In genomic region chr11:12857572-12857971, GRCh38 we compare ENCODE assay signal across 22 cellular contexts.
DNase-seq lines count a peak whose midpoint lies in the region; ATAC-seq, FAIRE-seq and TF ChIP-seq lines count a peak whose summit lies in the region.
"Had no signal": no experiment of that assay in that cellular context is flagged by ENCODE, and none has a peak within 500 bp of the region (broad histone marks: within the 10 kb centered on the region; RNA-seq: fewer than 3 reads in every experiment).

No MANE protein-coding gene starts in this region.

- H3K4me3 ChIP-seq in K562 = no peak overlapping the region
- H3K4me3 ChIP-seq in mesendoderm (ENCODE audit: low read length) = no peak overlapping the region
- no peak overlapping the region for H3K4me3 ChIP-seq in smooth muscle cell
- H3K4me3 ChIP-seq in ascending aorta = no peak overlapping the region
- H3K4me3 ChIP-seq: A549 had no signal

- in situ Hi-C loops in K562 (cut with MboI) = no loop called here

- no peaks in the 10 kb centered on the region for H3K27me3 ChIP-seq in K562 (ENCODE audit: control insufficient read depth in 2 of 2, insufficient read depth in 2 of 2, low read length in 2 of 2)
- H3K27me3 ChIP-seq in mesendoderm (ENCODE audit: insufficient read depth, low read length, poor library complexity) = no peaks in the 10 kb centered on the region
- no peaks in the 10 kb centered on the region for H3K27me3 ChIP-seq in smooth muscle cell (ENCODE audit: low read depth)
- H3K27me3 ChIP-seq in ascending aorta = no peaks in the 10 kb centered on the region

- intact Hi-C loops in K562 (cut with micrococcal nuclease) (no loop called here), ascending aorta (cut with DNase I) (no loop called here)

- H3K79me2 ChIP-seq in K562 (ENCODE audit: control insufficient read depth, insufficient read depth, low read length) = peaks cover 33% of the 10 kb centered on the region
- peaks cover 48% of the 10 kb centered on the region for H3K79me2 ChIP-seq in mesendoderm (ENCODE audit: control insufficient read depth, insufficient read depth, low read length)
- peaks cover 94% of the 10 kb centered on the region for H3K79me2 ChIP-seq in smooth muscle cell (ENCODE audit: low read depth)

- no peak overlapping the region for H3K23ac ChIP-seq in mesendoderm (ENCODE audit: low read length)

- H3K79me1 ChIP-seq in mesendoderm (ENCODE audit: low read length) = peaks cover 39% of the 10 kb centered on the region

- H3K9ac ChIP-seq in K562 (ENCODE audit: insufficient read depth in 1 of 2, low read depth in 2 of 2, low read length in 2 of 2) = no peak overlapping the region
- H3K9ac ChIP-seq in mesendoderm (ENCODE audit: low read length) = no peak overlapping the region
- no peak overlapping the region for H3K9ac ChIP-seq in smooth muscle cell (ENCODE audit: low read depth)
- H3K9ac ChIP-seq: KMS-11 had no signal

- CTCF ChIA-PET in K562 (lab: Yijun Ruan, JAX; ENCODE audit: low intra/inter-chr PET ratio) = no interaction called here

- H4K5ac ChIP-seq in mesendoderm (ENCODE audit: low read length) = no peak overlapping the region

- TF ChIP-seq RAD21 in K562 (CRISPR knock-in tag; conservative IDR thresholded peaks at IDR 0.05 in 1 of 2, IDR thresholded peaks at IDR 0.05 in 1 of 2) = no peak

- H3K4me1 ChIP-seq in K562 (replicated peaks in 1 of 2; ENCODE audit: control insufficient read depth in 2 of 2, insufficient read depth in 2 of 2, low read length in 2 of 2) (peaks cover 40 to 64% of the 10 kb centered on the region in 2 experiments), mesendoderm (ENCODE audit: control insufficient read depth, low read depth, low read length) (peaks cover 7% of the 10 kb centered on the region), smooth muscle cell (ENCODE audit: low read depth) (peaks cover 37% of the 10 kb centered on the region), ascending aorta (peaks cover 0 to 10% of the 10 kb centered on the region in 2 donors)

- no peak overlapping the region for H3K4ac ChIP-seq in mesendoderm (ENCODE audit: low read depth, low read length)

- H2AFZ ChIP-seq in K562 (ENCODE audit: low read depth, low read length) = no peak overlapping the region
- H2AFZ ChIP-seq in smooth muscle cell (ENCODE audit: low read depth) = no peak overlapping the region

- no peak for ATAC-seq in K562
- ATAC-seq in HG02870 (IDR thresholded peaks at IDR 0.05; ENCODE audit: unreplicated experiment) = no peak
- ATAC-seq: A549, PC-3 had no signal

- peak; percentile 44 for DNase-seq in NCI-H226
- DNase-seq in K562 (ENCODE audit: extremely low read depth in 1 of 4, low spot score in 3 of 4) = peak in 1 of 4 experiments; percentile 29
- DNase-seq in mesendoderm = peak; percentile 68
- no peak for DNase-seq in smooth muscle cell (lab: John Stamatoyannopoulos, UW; ENCODE audit: unreplicated experiment)
- DNase-seq in ascending aorta (ENCODE audit: low spot score in 2 of 2) = no peak
- no peak for DNase-seq in dermis blood vessel endothelial cell
- DNase-seq: C1 segment of cervical spinal cord; Caco-2; CD4-positive, alpha-beta memory T cell; NCI-H1048; NCI-H1417 treated with DMSO at 0.1 percent for 48 hours; NCI-H187 treated with DMSO at 0.1 percent for 48 hours; NCI-H2107; NCI-H446; NCI-H524 treated with DMSO at 0.1 percent for 48 hours; NCI-H82; NK-92 treated with Interleukin-12 subunit alpha and Interleukin-12 subunit beta, amount 100 ng/mL, for 24 hours; PC-3 had no signal

- H3K18ac ChIP-seq in mesendoderm (ENCODE audit: low read length) = no peak overlapping the region

- TF ChIP-seq EP300 in K562 (IDR thresholded peaks at IDR 0.05; ENCODE audit: low read length) = no peak

- no peak overlapping the region for H2BK5ac ChIP-seq in mesendoderm (ENCODE audit: low read length)

- no peak overlapping the region for H2BK120ac ChIP-seq in mesendoderm (ENCODE audit: low read depth, low read length)

- H3K4me2 ChIP-seq in K562 (ENCODE audit: insufficient read depth, low read length) = no peak overlapping the region
- H3K4me2 ChIP-seq in mesendoderm (ENCODE audit: low read length) = no peak overlapping the region
- H3K4me2 ChIP-seq in smooth muscle cell = no peak overlapping the region
- H3K4me2 ChIP-seq: A549, KMS-11 had no signal

- no peak overlapping the region for H3K27ac ChIP-seq in K562 (ENCODE audit: extremely low read depth, low read depth, low read length)
- H3K27ac ChIP-seq in mesendoderm (ENCODE audit: low read depth, low read length) = no peak overlapping the region
- H3K27ac ChIP-seq in smooth muscle cell (ENCODE audit: low read depth) = peak overlapping the region; percentile 33
- H3K27ac ChIP-seq in ascending aorta = no peak overlapping the region
- H3K27ac ChIP-seq: A549, KMS-11 had no signal

- no peak for FAIRE-seq in K562 (lab: Jason Lieb, UNC)
- FAIRE-seq: A549, H54 had no signal

- TF ChIP-seq POLR2A in K562 (conservative IDR thresholded peaks at IDR 0.05) = no peak

- H3K56ac ChIP-seq in mesendoderm (ENCODE audit: low read length) = no peak overlapping the region

- peaks cover 36% of the 10 kb centered on the region for H3F3A ChIP-seq in smooth muscle cell (ENCODE audit: low read depth)

- H4K8ac ChIP-seq in mesendoderm (ENCODE audit: low read depth, low read length) = no peak overlapping the region

- POLR2A ChIA-PET in K562 (lab: Yijun Ruan, JAX) = interaction anchor here (0.6 to 1.8 kb wide), 7 partner anchors 9 to 437 kb away, joined by 3 to 7 read pairs (median 4); no protein-coding TSS in a partner anchor

- 74% methylated on average over 5 of the region's 5 CpGs for WGBS in K562 (ENCODE audit: insufficient coverage, low coverage, missing lambda C conversion rate)
- WGBS in mesendoderm (ENCODE audit: extremely low coverage, insufficient coverage, low lambda C conversion rate) = no CpG with 5 or more reads among the region's 5 CpGs
- 76% methylated on average over 5 of the region's 5 CpGs for WGBS in smooth muscle cell (ENCODE audit: low lambda C conversion rate)

- no peaks in the 10 kb centered on the region for H3K9me1 ChIP-seq in K562 (ENCODE audit: control insufficient read depth, insufficient read depth, low read length)

- H4K20me1 ChIP-seq in K562 (replicated peaks; ENCODE audit: control insufficient read depth, insufficient read depth, low read length) (no peaks in the 10 kb centered on the region), smooth muscle cell (ENCODE audit: low read depth) (peaks cover 100% of the 10 kb centered on the region)

- H2AK5ac ChIP-seq in mesendoderm (ENCODE audit: low read length) = no peak overlapping the region

- no peaks in the 10 kb centered on the region for H3K9me3 ChIP-seq in K562 (replicated peaks; ENCODE audit: control insufficient read depth, insufficient read depth, low read depth, low read length)
- no peaks in the 10 kb centered on the region for H3K9me3 ChIP-seq in smooth muscle cell (replicated peaks; ENCODE audit: low read depth)
- no peaks in the 10 kb centered on the region for H3K9me3 ChIP-seq in ascending aorta
- H3K9me3 ChIP-seq: A549, Caco-2 had no signal

- TF ChIP-seq CTCF in K562 (IDR thresholded peaks at IDR 0.05 in 2 of 3, conservative IDR thresholded peaks at IDR 0.05 in 1 of 3; ENCODE audit: insufficient read depth in 2 of 3, low read depth in 1 of 3, low read length in 3 of 3) (no peak), smooth muscle cell (IDR thresholded peaks at IDR 0.05; ENCODE audit: borderline replicate concordance, insufficient read depth, poor library complexity, severe bottlenecking) (no peak), ascending aorta (IDR thresholded peaks at IDR 0.05) (no peak)

- BruUV-seq in K562 (replicated peaks; lab: Mats Ljungman, UMichigan) = no TSS peak

- H2BK15ac ChIP-seq in mesendoderm (replicated peaks; ENCODE audit: low read depth) = no peak overlapping the region

- H3K36me3 ChIP-seq in K562 (ENCODE audit: control insufficient read depth, insufficient read depth, low read length) (no peaks in the 10 kb centered on the region), mesendoderm (ENCODE audit: control insufficient read depth, insufficient read depth, low read length) (no peaks in the 10 kb centered on the region), smooth muscle cell (ENCODE audit: low read depth) (no peaks in the 10 kb centered on the region), ascending aorta (no peaks in the 10 kb centered on the region)

TF ChIP-seq in K562, 482 proteins besides CTCF, POLR2A, EP300 and RAD21:
- TF ChIP-seq SRSF1 (IDR thresholded peaks at IDR 0.05; ENCODE audit: low read depth, low read length) (no peak), MEIS2 (IDR thresholded peaks at IDR 0.05; ENCODE audit: partially characterized antibody) (no peak), ZNF24 (IDR thresholded peaks at IDR 0.05) (no peak), TRIM28 (IDR thresholded peaks at IDR 0.05) (0 out of 2 replicates have a peak, but pooled peaks have one; percentile 34), ZFP30 (CRISPR knock-in tag; IDR thresholded peaks at IDR 0.05; ENCODE audit: borderline replicate concordance) (peak; percentile 78), MTA2 (IDR thresholded peaks at IDR 0.05; ENCODE audit: low read depth) (no peak), CXXC5 (CRISPR knock-in tag; IDR thresholded peaks at IDR 0.05) (0 out of 2 replicates have a peak, but pooled peaks have one; percentile 13), POLR2G (IDR thresholded peaks at IDR 0.05; ENCODE audit: low read depth, low read length) (no peak)
- TF ChIP-seq, protein P1, sequence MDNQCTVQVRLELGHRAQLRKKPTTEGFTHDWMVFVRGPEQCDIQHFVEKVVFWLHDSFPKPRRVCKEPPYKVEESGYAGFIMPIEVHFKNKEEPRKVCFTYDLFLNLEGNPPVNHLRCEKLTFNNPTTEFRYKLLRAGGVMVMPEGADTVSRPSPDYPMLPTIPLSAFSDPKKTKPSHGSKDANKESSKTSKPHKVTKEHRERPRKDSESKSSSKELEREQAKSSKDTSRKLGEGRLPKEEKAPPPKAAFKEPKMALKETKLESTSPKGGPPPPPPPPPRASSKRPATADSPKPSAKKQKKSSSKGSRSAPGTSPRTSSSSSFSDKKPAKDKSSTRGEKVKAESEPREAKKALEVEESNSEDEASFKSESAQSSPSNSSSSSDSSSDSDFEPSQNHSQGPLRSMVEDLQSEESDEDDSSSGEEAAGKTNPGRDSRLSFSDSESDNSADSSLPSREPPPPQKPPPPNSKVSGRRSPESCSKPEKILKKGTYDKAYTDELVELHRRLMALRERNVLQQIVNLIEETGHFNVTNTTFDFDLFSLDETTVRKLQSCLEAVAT (IDR thresholded peaks at IDR 0.05) = 0 out of 4 replicates have a peak, but pooled peaks of 1 of the 2 experiments have one; percentile 37

Comparison
In these comparisons a context has a peak if more than half of its experiments do, and no peak if none do; other contexts are left out.
1. DNase-seq: peak in NCI-H226 (single experiment) and mesendoderm (single experiment); none in smooth muscle cell (single experiment), ascending aorta (0 of 2) and dermis blood vessel endothelial cell (single experiment).